Comparison of ENCODE assay signal across 8 cellular contexts in genomic region chr2:74503506-74504475, GRCh38. TPM values are rescaled to one million over a fixed set of nuclear protein-coding genes. Genes with fewer than 3 reads are reported as not detected.
DNase-seq lines count a peak whose midpoint lies in the region; ATAC-seq and TF ChIP-seq lines count a peak whose summit lies in the region.

No MANE protein-coding gene starts in this region.

- CTCF ChIA-PET in activated CD4-positive, alpha-beta memory T cell treated with anti-CD3 and anti-CD28 coated beads for 36 hours (lab: Charles Lee): interaction anchor here (0.8 to 3.7 kb wide), 3 partner anchors 9 to 84 kb away, joined by 4 to 15 read pairs (median 6); no protein-coding TSS in a partner anchor

- POLR2A ChIA-PET in activated CD4-positive, alpha-beta memory T cell treated with anti-CD3 and anti-CD28 coated beads for 36 hours (lab: Charles Lee): interaction anchor here (1.5 to 1.9 kb wide), 2 partner anchors 13 to 23 kb away, joined by 4 to 6 read pairs; partner anchors contain the start of gene DQX1

- no peaks in the 10 kb centered on the region for H3K9me2 ChIP-seq in GM23248 (ENCODE audit: insufficient read depth)

- H3K4me1 ChIP-seq in GM23248 (ENCODE audit: insufficient read depth) (peaks cover 27% of the 10 kb centered on the region), right cardiac atrium (ENCODE audit: control insufficient read depth, insufficient read depth, low read length) (peaks cover 11% of the 10 kb centered on the region), sigmoid colon (peaks cover 0 to 62% (median 51%) of the 10 kb centered on the region in 4 donors)

- H3K9me3 Mint-ChIP-seq in activated CD4-positive, alpha-beta memory T cell treated with anti-CD3 and anti-CD28 coated beads for 36 hours: no peaks in the 10 kb centered on the region

- H4K20me1 ChIP-seq in GM23248 (ENCODE audit: insufficient read depth): no peaks in the 10 kb centered on the region

- H3K27me3 Mint-ChIP-seq in activated CD4-positive, alpha-beta memory T cell treated with anti-CD3 and anti-CD28 coated beads for 36 hours: peaks cover 57% of the 10 kb centered on the region

- no peak for ATAC-seq in right cardiac atrium

- H3K4me3 ChIP-seq in GM23248 (peak overlapping the region; percentile 76), right cardiac atrium (ENCODE audit: low read length) (peak overlapping the region; percentile 38), sigmoid colon (peak overlapping the region; percentile 26 to 56 (median 44))

- peak overlapping the region; percentile 65 for H3K4me3 Mint-ChIP-seq in activated CD4-positive, alpha-beta memory T cell treated with anti-CD3 and anti-CD28 coated beads for 36 hours

- peak overlapping the region; percentile 92 for H3K4me2 ChIP-seq in GM23248 (ENCODE audit: unreplicated experiment)

- intact Hi-C loops in activated CD4-positive, alpha-beta memory T cell treated with anti-CD3 and anti-CD28 coated beads for 36 hours (cut with micrococcal nuclease): no loop called here
- intact Hi-C loops in right cardiac atrium (cut with DNase I): no loop called here
- intact Hi-C loops in sigmoid colon (cut with DNase I): no loop called here

- WGBS in GM23248 (ENCODE audit: low coverage in 1 of 2, low lambda C conversion rate in 2 of 2, missing lambda C conversion rate in 2 of 2), 2 experiments: 51 to 59% methylated on average over 29 to 45 of the region's 45 CpGs
- 29% methylated on average over 45 of the region's 45 CpGs for WGBS in right cardiac atrium
- WGBS in sigmoid colon, 2 donors: 60 to 70% methylated on average over 45 of the region's 45 CpGs

- peak overlapping the region; percentile 84 for H2AFZ ChIP-seq in GM23248

- H3K9me3 ChIP-seq in GM23248 (ENCODE audit: low read depth): no peaks in the 10 kb centered on the region
- H3K9me3 ChIP-seq in right cardiac atrium (ENCODE audit: control insufficient read depth, low read length): no peaks in the 10 kb centered on the region
- no peaks in the 10 kb centered on the region for H3K9me3 ChIP-seq in sigmoid colon

- TF ChIP-seq POLR2A in sigmoid colon (IDR thresholded peaks at IDR 0.05): no peak

- no peak for TF ChIP-seq CTCF in sigmoid colon (IDR thresholded peaks at IDR 0.05)

- no peak overlapping the region for H3K27ac Mint-ChIP-seq in activated CD4-positive, alpha-beta memory T cell treated with anti-CD3 and anti-CD28 coated beads for 36 hours

- peak overlapping the region; percentile 74 for H3K9ac ChIP-seq in GM23248

- no peak for DNase-seq in GM23248
- DNase-seq in activated CD4-positive, alpha-beta memory T cell treated with anti-CD3 and anti-CD28 coated beads for 36 hours: no peak
- no peak for DNase-seq in right cardiac atrium
- DNase-seq in sigmoid colon: no peak
- DNase-seq in occipital lobe (lab: John Stamatoyannopoulos, UW): no peak
- DNase-seq in NCI-H2171 treated with DMSO at 0.1 percent for 48 hours (lab: John Stamatoyannopoulos, UW): no peak
- DNase-seq in MV-4-11 (lab: John Stamatoyannopoulos, UW): no peak
- DNase-seq in activated naive CD4-positive, alpha-beta T cell treated with anti-CD3 and anti-CD28 coated beads, Interleukin-2, amount 50 U/mL, for 16 hours: no peak

- no peak for TF ChIP-seq EP300 in sigmoid colon (IDR thresholded peaks at IDR 0.05)

- H3K27ac ChIP-seq in GM23248 (peak overlapping the region; percentile 56), right cardiac atrium (ENCODE audit: low read length) (peak overlapping the region; percentile 64), sigmoid colon (peak overlapping the region; percentile 52 to 76 (median 70))

- in situ Hi-C loops in GM23248 (cut with MboI): loop anchor here (5.0 kb wide), 1 partner anchor 84 kb away; no protein-coding TSS in a partner anchor

- H3K27me3 ChIP-seq in GM23248 (replicated peaks; ENCODE audit: insufficient read depth): no peaks in the 10 kb centered on the region
- H3K27me3 ChIP-seq in right cardiac atrium (ENCODE audit: control insufficient read depth, insufficient read depth): no peaks in the 10 kb centered on the region
- H3K27me3 ChIP-seq in sigmoid colon: peaks cover 39 to 81% (median 39%) of the 10 kb centered on the region in 3 donors

- H3K36me3 ChIP-seq in GM23248 (ENCODE audit: low read depth): no peaks in the 10 kb centered on the region
- peaks cover 0 to 20% (median 12%) of the 10 kb centered on the region in 4 donors for H3K36me3 ChIP-seq in sigmoid colon

- H3K4me1 Mint-ChIP-seq in activated CD4-positive, alpha-beta memory T cell treated with anti-CD3 and anti-CD28 coated beads for 36 hours (ENCODE audit: low read depth): peaks cover 50% of the 10 kb centered on the region

- H3K36me3 Mint-ChIP-seq in activated CD4-positive, alpha-beta memory T cell treated with anti-CD3 and anti-CD28 coated beads for 36 hours: peaks cover 30% of the 10 kb centered on the region

- H3F3A ChIP-seq in GM23248 (ENCODE audit: insufficient read depth): peaks cover 18% of the 10 kb centered on the region

- peaks cover 26% of the 10 kb centered on the region for H3K79me2 ChIP-seq in GM23248 (ENCODE audit: insufficient read depth)

RNA-seq across cellular contexts. Expression of gene PCGF1, which starts 3.7 kb away (rescaled TPM):
- total RNA-seq in GM23248 (2014; rRNA removed; shearing (Covaris generic)): 15.6 and 24.1 TPM in 2 replicates
- polyA plus RNA-seq in GM23248 (2016; fragmentation: Nextera tagmentation; extraction: Ambion mirVana): 23.5 and 24.8 TPM in 2 replicates
- total RNA-seq in activated CD4-positive, alpha-beta memory T cell treated with anti-CD3 and anti-CD28 coated beads for 36 hours: 10 to 100 TPM; 22.6 to 26.0 TPM
- 10 to 100 TPM; 20.5 to 38.7 (median 25.6) TPM for total RNA-seq in right cardiac atrium
- polyA plus RNA-seq in right cardiac atrium: 20.9 TPM
- 10 to 100 TPM in 3 of 4 donors, 1 to 10 TPM in 1; 8.9 to 22.8 (median 16.0) TPM for total RNA-seq in sigmoid colon
- 10 to 100 TPM; 12.6 to 22.8 (median 15.7) TPM for polyA plus RNA-seq in sigmoid colon
- total RNA-seq in occipital lobe: 6.4 TPM

RNA-seq across cellular contexts. Expression of gene LBX2, which starts 4.4 kb away (rescaled TPM):
- 0.38 and 4.6 TPM in 2 replicates for total RNA-seq in GM23248 (2014; rRNA removed; shearing (Covaris generic))
- polyA plus RNA-seq in GM23248 (2016; fragmentation: Nextera tagmentation; extraction: Ambion mirVana) (0.87 and 1.1 TPM in 2 replicates), right cardiac atrium (0.52 TPM), sigmoid colon (1 to 10 TPM; 1.3 to 2.4 (median 1.8) TPM)
- total RNA-seq in activated CD4-positive, alpha-beta memory T cell treated with anti-CD3 and anti-CD28 coated beads for 36 hours: under 1 TPM; 0.52 to 0.63 TPM
- total RNA-seq in right cardiac atrium (1 to 10 TPM in 1 of 4 donors, under 1 TPM in 3; 0.51 to 1.2 (median 0.85) TPM), sigmoid colon (under 1 TPM in 1 of 4 donors, not detected in 3; 0.99 TPM), occipital lobe (not detected)

RNA-seq across cellular contexts. Expression of gene TLX2, which starts 10.5 kb away (rescaled TPM):
- not detected in 2 replicates for total RNA-seq in GM23248 (2014; rRNA removed; shearing (Covaris generic))
- not detected in 2 replicates for polyA plus RNA-seq in GM23248 (2016; fragmentation: Nextera tagmentation; extraction: Ambion mirVana)
- total RNA-seq in activated CD4-positive, alpha-beta memory T cell treated with anti-CD3 and anti-CD28 coated beads for 36 hours: under 1 TPM; 0.52 to 0.94 TPM
- not detected for total RNA-seq in right cardiac atrium
- polyA plus RNA-seq in right cardiac atrium: 0.05 TPM
- total RNA-seq in sigmoid colon: 1 to 10 TPM; 1.2 to 2.5 (median 1.8) TPM
- polyA plus RNA-seq in sigmoid colon: 1 to 10 TPM in 1 of 3 donors, not detected in 2; 1.0 TPM
- total RNA-seq in occipital lobe: not detected

RNA-seq across cellular contexts. Expression of gene TTC31, which starts 20.9 kb away (rescaled TPM):
- total RNA-seq in GM23248 (2014; rRNA removed; shearing (Covaris generic)): 15.9 and 17.7 TPM in 2 replicates
- 14.2 and 20.4 TPM in 2 replicates for polyA plus RNA-seq in GM23248 (2016; fragmentation: Nextera tagmentation; extraction: Ambion mirVana)
- total RNA-seq in activated CD4-positive, alpha-beta memory T cell treated with anti-CD3 and anti-CD28 coated beads for 36 hours: 10 to 100 TPM; 27.3 to 29.1 TPM
- 10 to 100 TPM; 11.3 to 12.3 (median 11.8) TPM for total RNA-seq in right cardiac atrium
- polyA plus RNA-seq in right cardiac atrium: 11.4 TPM
- 10 to 100 TPM; 18.9 to 29.6 (median 24.1) TPM for total RNA-seq in sigmoid colon
- polyA plus RNA-seq in sigmoid colon: 10 to 100 TPM; 12.7 to 22.4 (median 13.8) TPM
- 5.9 TPM for total RNA-seq in occipital lobe

RNA-seq across cellular contexts. Expression of gene CCDC142, which starts 21.0 kb away (rescaled TPM):
- 5.1 and 12.8 TPM in 2 replicates for total RNA-seq in GM23248 (2014; rRNA removed; shearing (Covaris generic))
- polyA plus RNA-seq in GM23248 (2016; fragmentation: Nextera tagmentation; extraction: Ambion mirVana) (6.4 and 6.8 TPM in 2 replicates), right cardiac atrium (5.5 TPM), sigmoid colon (10 to 100 TPM in 1 of 3 donors, 1 to 10 TPM in 2; 1.8 to 16.8 (median 2.1) TPM)
- 10 to 100 TPM; 10.1 to 10.8 TPM for total RNA-seq in activated CD4-positive, alpha-beta memory T cell treated with anti-CD3 and anti-CD28 coated beads for 36 hours
- total RNA-seq in right cardiac atrium (10 to 100 TPM in 2 of 4 donors, 1 to 10 TPM in 2; 7.5 to 11.1 (median 9.4) TPM), sigmoid colon (10 to 100 TPM; 15.8 to 20.9 (median 16.8) TPM), occipital lobe (35.6 TPM)
